Comparison of ENCODE assay signal across 8 cellular contexts in the genomic region with DNA sequence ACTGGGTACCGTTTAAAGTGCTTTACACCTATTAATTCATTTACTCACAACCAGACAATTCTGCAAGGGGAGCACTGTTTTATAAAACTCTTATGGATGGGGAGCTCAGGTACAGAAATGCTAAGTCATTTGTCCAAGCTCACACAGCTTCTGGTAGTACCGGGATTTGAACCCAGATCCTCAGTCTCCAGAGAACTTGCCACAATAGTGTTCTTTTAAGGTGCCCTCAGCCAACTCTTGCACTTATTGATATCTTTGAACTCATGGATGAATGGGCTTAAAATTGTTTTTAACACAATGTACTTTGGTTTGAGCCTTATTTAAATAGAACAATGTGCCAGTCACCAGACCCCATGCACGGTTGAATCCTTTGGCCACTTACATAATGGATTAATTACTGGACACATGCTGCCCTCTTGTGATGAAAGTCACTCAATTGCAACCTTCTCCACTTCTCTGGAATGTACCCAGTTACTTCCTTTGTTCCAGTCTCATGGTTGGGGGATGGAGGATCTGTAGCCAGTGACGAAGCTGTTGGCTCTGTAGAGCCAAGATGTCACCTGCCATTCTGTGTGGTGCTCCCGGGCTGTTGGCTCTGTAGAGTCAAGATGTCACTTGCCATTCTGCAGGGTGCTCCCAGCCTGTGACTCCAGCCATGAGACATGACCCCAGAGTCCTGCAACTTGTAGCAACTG.
A peak's percentile ranks its signal among the peaks of the same experiment; 100 is the strongest.
DNase-seq lines count a peak whose midpoint lies in the region; ATAC-seq and TF ChIP-seq lines count a peak whose summit lies in the region.

No MANE protein-coding gene starts in this region.

- no peaks in the 10 kb centered on the region for H3K79me2 ChIP-seq in PC-9 (ENCODE audit: low read depth)

- peaks cover 0 to 7% (median 0%) of the 10 kb centered on the region in 8 donors for H3K9me3 Mint-ChIP-seq in CD4-positive, alpha-beta memory T cell
- peaks cover 12% of the 10 kb centered on the region for H3K9me3 Mint-ChIP-seq in endodermal cell
- peaks cover 8% of the 10 kb centered on the region for H3K9me3 Mint-ChIP-seq in activated CD4-positive, alpha-beta memory T cell treated with anti-CD3 and anti-CD28 coated beads, Interleukin-2, amount 10 ng/mL, durations not matched to agents 7 days and 5 days

- H3K4me1 ChIP-seq in CD4-positive, alpha-beta memory T cell (ENCODE audit: insufficient read depth, low read length) = no peaks in the 10 kb centered on the region
- H3K4me1 ChIP-seq in PC-9 (replicated peaks; ENCODE audit: insufficient read depth) = no peaks in the 10 kb centered on the region
- no peaks in the 10 kb centered on the region for H3K4me1 ChIP-seq in endodermal cell (ENCODE audit: control insufficient read depth, insufficient read depth, low read length)
- peaks cover 11% of the 10 kb centered on the region for H3K4me1 ChIP-seq in lower lobe of right lung

- no peaks in the 10 kb centered on the region for H4K20me1 ChIP-seq in PC-9 (ENCODE audit: insufficient read depth)

- DNase-seq in CD4-positive, alpha-beta memory T cell = peak in 4 of 5 donors; percentile 10 to 27 (median 20)
- peak; percentile 81 for DNase-seq in HFF-Myc (ENCODE audit: extremely low read depth, low read depth)
- peak; percentile 40 to 80 for DNase-seq in PC-9
- peak; percentile 83 for DNase-seq in endodermal cell
- no peak for DNase-seq in lower lobe of right lung
- no peak for DNase-seq in activated CD4-positive, alpha-beta memory T cell treated with anti-CD3 and anti-CD28 coated beads, Interleukin-2, amount 10 ng/mL, durations not matched to agents 7 days and 5 days
- no peak for DNase-seq in KG1 (lab: John Stamatoyannopoulos, UW)

- H3K27ac Mint-ChIP-seq in CD4-positive, alpha-beta memory T cell = peak overlapping the region in 2 of 7 donors; percentile 7 to 48
- H3K27ac Mint-ChIP-seq in endodermal cell = peak overlapping the region; percentile 49
- no peak overlapping the region for H3K27ac Mint-ChIP-seq in activated CD4-positive, alpha-beta memory T cell treated with anti-CD3 and anti-CD28 coated beads, Interleukin-2, amount 10 ng/mL, durations not matched to agents 7 days and 5 days

- H3K9me3 ChIP-seq in CD4-positive, alpha-beta memory T cell (ENCODE audit: control insufficient read depth in 1 of 2, low read length in 2 of 2) = no peaks in the 10 kb centered on the region
- H3K9me3 ChIP-seq in PC-9 (ENCODE audit: insufficient read depth, low read depth) = 0 out of 2 replicates have a peak, but pooled peaks cover 6% of the 10 kb centered on the region
- H3K9me3 ChIP-seq in endodermal cell (ENCODE audit: control insufficient read depth, low read length) = peaks cover 12% of the 10 kb centered on the region
- peaks cover 3% of the 10 kb centered on the region for H3K9me3 ChIP-seq in lower lobe of right lung

- no peaks in the 10 kb centered on the region for H3K27me3 Mint-ChIP-seq in CD4-positive, alpha-beta memory T cell
- no peaks in the 10 kb centered on the region for H3K27me3 Mint-ChIP-seq in endodermal cell (ENCODE audit: insufficient read depth)
- H3K27me3 Mint-ChIP-seq in activated CD4-positive, alpha-beta memory T cell treated with anti-CD3 and anti-CD28 coated beads, Interleukin-2, amount 10 ng/mL, durations not matched to agents 7 days and 5 days = no peaks in the 10 kb centered on the region

- intact Hi-C loops in CD4-positive, alpha-beta memory T cell (cut with micrococcal nuclease) = loop anchor here (2.0 kb wide), 1 partner anchor 248 kb away; no protein-coding TSS in a partner anchor
- intact Hi-C loops in PC-9 (cut with micrococcal nuclease; ENCODE audit: unreplicated experiment) (loop anchor here (1.0 to 5.0 kb wide), 7 partner anchors 128 to 1491 kb away; a partner anchor contains a TSS), lower lobe of right lung (cut with DNase I) (no loop called here)

- H3F3A ChIP-seq in PC-9 (ENCODE audit: insufficient read depth, low read depth) = no peaks in the 10 kb centered on the region; the same call in 1 of the 2 replicates

- CTCF ChIA-PET in CD4-positive, alpha-beta memory T cell (lab: Charles Lee; ENCODE audit: partially characterized antibody) = interaction anchor here (0.8 to 4.4 kb wide), 10 partner anchors 60 to 349 kb away, joined by 3 to 35 read pairs (median 3); no protein-coding TSS in a partner anchor
- CTCF ChIA-PET in PC-9 (lab: Charles Lee) = interaction anchor here (0.5 to 0.6 kb wide), 3 partner anchors 174 to 779 kb away, joined by 7 to 11 read pairs (median 8); no protein-coding TSS in a partner anchor
- CTCF ChIA-PET in activated CD4-positive, alpha-beta memory T cell treated with anti-CD3 and anti-CD28 coated beads, Interleukin-2, amount 10 ng/mL, durations not matched to agents 7 days and 5 days (lab: Charles Lee) = interaction anchor here (0.6 to 4.6 kb wide), 4 partner anchors 40 to 397 kb away, joined by 3 to 28 read pairs (median 3); no protein-coding TSS in a partner anchor

- no peaks in the 10 kb centered on the region for H3K4me1 Mint-ChIP-seq in CD4-positive, alpha-beta memory T cell
- peaks cover 2% of the 10 kb centered on the region for H3K4me1 Mint-ChIP-seq in endodermal cell
- H3K4me1 Mint-ChIP-seq in activated CD4-positive, alpha-beta memory T cell treated with anti-CD3 and anti-CD28 coated beads, Interleukin-2, amount 10 ng/mL, durations not matched to agents 7 days and 5 days = no peaks in the 10 kb centered on the region

- no peak overlapping the region for H3K9ac ChIP-seq in endodermal cell (ENCODE audit: extremely low read depth, low read length, poor library complexity, severe bottlenecking)

- no peak overlapping the region for H2AFZ ChIP-seq in PC-9

- ATAC-seq in lower lobe of right lung (peak; percentile 91 to 95), HG02973 (IDR thresholded peaks at IDR 0.05; ENCODE audit: unreplicated experiment) (no peak)

- H3K9me2 ChIP-seq in PC-9 (ENCODE audit: insufficient read depth) = no peaks in the 10 kb centered on the region

- H3K4me2 ChIP-seq in PC-9 = no peak overlapping the region

- no peaks in the 10 kb centered on the region for H3K36me3 ChIP-seq in CD4-positive, alpha-beta memory T cell (ENCODE audit: insufficient read depth, low read length)
- H3K36me3 ChIP-seq in PC-9 (ENCODE audit: low read depth) (no peaks in the 10 kb centered on the region), endodermal cell (ENCODE audit: control insufficient read depth, insufficient read depth, low read length) (no peaks in the 10 kb centered on the region), lower lobe of right lung (no peaks in the 10 kb centered on the region)

- 79 to 85% methylated on average over 4 to 5 of the region's 5 CpGs for WGBS in endodermal cell (ENCODE audit: insufficient coverage in 1 of 2, insufficient read length in 1 of 2), 2 experiments

- BruUV-seq in PC-9 (replicated peaks; lab: Mats Ljungman, UMichigan) = no TSS peak

- H3K27ac ChIP-seq in CD4-positive, alpha-beta memory T cell (ENCODE audit: low read depth, low read length) = no peak overlapping the region
- H3K27ac ChIP-seq in PC-9 = no peak overlapping the region
- no peak overlapping the region for H3K27ac ChIP-seq in endodermal cell (ENCODE audit: low read depth, low read length)
- H3K27ac ChIP-seq in lower lobe of right lung = no peak overlapping the region

- no peak overlapping the region for H3K4me3 Mint-ChIP-seq in CD4-positive, alpha-beta memory T cell
- H3K4me3 Mint-ChIP-seq in endodermal cell = no peak overlapping the region
- H3K4me3 Mint-ChIP-seq in activated CD4-positive, alpha-beta memory T cell treated with anti-CD3 and anti-CD28 coated beads, Interleukin-2, amount 10 ng/mL, durations not matched to agents 7 days and 5 days = no peak overlapping the region

- POLR2A ChIA-PET in CD4-positive, alpha-beta memory T cell (lab: Charles Lee; ENCODE audit: partially characterized antibody) = no interaction called here
- POLR2A ChIA-PET in PC-9 (lab: Charles Lee; ENCODE audit: unreplicated experiment) = interaction anchor here (0.6 kb wide), 1 partner anchor 68 kb away, joined by 6 read pairs; no protein-coding TSS in a partner anchor
- POLR2A ChIA-PET in activated CD4-positive, alpha-beta memory T cell treated with anti-CD3 and anti-CD28 coated beads, Interleukin-2, amount 10 ng/mL, durations not matched to agents 7 days and 5 days (lab: Charles Lee) = no interaction called here

- no peaks in the 10 kb centered on the region for H3K27me3 ChIP-seq in CD4-positive, alpha-beta memory T cell (ENCODE audit: insufficient read depth, low read length)
- H3K27me3 ChIP-seq in PC-9 (ENCODE audit: insufficient read depth, low read depth) = no peaks in the 10 kb centered on the region
- no peaks in the 10 kb centered on the region for H3K27me3 ChIP-seq in endodermal cell (ENCODE audit: control insufficient read depth, insufficient read depth, low read length, poor library complexity, severe bottlenecking)
- no peaks in the 10 kb centered on the region for H3K27me3 ChIP-seq in lower lobe of right lung (ENCODE audit: low read depth)

- no peak overlapping the region for H3K4me3 ChIP-seq in CD4-positive, alpha-beta memory T cell (ENCODE audit: low read length in 2 of 2)
- H3K4me3 ChIP-seq in HFF-Myc (replicated peaks; ENCODE audit: low read depth, low read length) (no peak overlapping the region), PC-9 (no peak overlapping the region), endodermal cell (ENCODE audit: low read length) (no peak overlapping the region), lower lobe of right lung (no peak overlapping the region)

- TF ChIP-seq CTCF in HFF-Myc (IDR thresholded peaks at IDR 0.05; ENCODE audit: low read depth, low read length, missing control alignments) = peak; percentile 47
- peak; percentile 84 for TF ChIP-seq CTCF in PC-9 (conservative IDR thresholded peaks at IDR 0.05)
- peak; percentile 77 for TF ChIP-seq CTCF in endodermal cell (conservative IDR thresholded peaks at IDR 0.05)
- TF ChIP-seq CTCF in lower lobe of right lung (IDR thresholded peaks at IDR 0.05) = peak; percentile 68

- H3K36me3 Mint-ChIP-seq in CD4-positive, alpha-beta memory T cell = peaks cover 0 to 5% of the 10 kb centered on the region in 2 donors
- H3K36me3 Mint-ChIP-seq in endodermal cell (ENCODE audit: low read depth) = peaks cover 7% of the 10 kb centered on the region
- no peaks in the 10 kb centered on the region for H3K36me3 Mint-ChIP-seq in activated CD4-positive, alpha-beta memory T cell treated with anti-CD3 and anti-CD28 coated beads, Interleukin-2, amount 10 ng/mL, durations not matched to agents 7 days and 5 days (ENCODE audit: low read depth)

Comparison
In these comparisons a context has a peak if more than half of its experiments do, and no peak if none do; other contexts are left out.
1. DNase-seq: peak in CD4-positive, alpha-beta memory T cell (4 of 5), HFF-Myc (single experiment), PC-9 (2 of 2) and endodermal cell (single experiment); none in lower lobe of right lung (single experiment), activated CD4-positive, alpha-beta memory T cell treated with anti-CD3 and anti-CD28 coated beads, Interleukin-2, amount 10 ng/mL, durations not matched to agents 7 days and 5 days (single experiment) and KG1 (single experiment).
2. Peak in every context shown above with its lines, with median percentiles within 50 percentile points of each other: CTCF ChIP-seq.